9 cellular contexts compared by ENCODE assay signal in the genomic region with DNA sequence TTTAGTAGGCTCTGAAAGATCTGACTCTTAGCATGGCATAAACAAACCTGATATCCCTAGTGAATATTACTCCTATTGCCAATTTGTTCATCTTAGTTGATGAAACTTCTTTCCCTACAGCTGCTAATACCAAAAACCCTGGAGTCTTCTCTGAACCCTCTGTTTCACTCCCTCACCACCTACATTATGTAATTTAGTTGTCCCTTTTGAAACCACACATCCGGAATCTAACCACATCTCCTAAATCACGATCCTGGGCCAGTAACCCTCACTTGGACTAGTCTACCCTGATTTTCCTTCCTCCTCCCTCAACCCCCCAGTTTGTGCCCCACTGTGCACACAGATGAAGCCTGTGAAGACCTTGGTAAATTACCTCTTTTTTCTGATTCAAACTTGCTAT. TPM values are rescaled to one million over a fixed set of nuclear protein-coding genes. Genes with fewer than 3 reads are reported as not detected.
DNase-seq lines count a peak whose midpoint lies in the region; ATAC-seq lines count a peak whose summit lies in the region.
"Had no signal": no experiment of that assay in that cellular context is flagged by ENCODE, and none has a peak within 500 bp of the region (broad histone marks: within the 10 kb centered on the region; RNA-seq: fewer than 3 reads in every experiment).

No MANE protein-coding gene starts in this region.

- no CpG with 5 or more reads among the region's 2 CpGs for WGBS in iPS DF 6.9 (ENCODE audit: insufficient coverage, insufficient read length)

- intact Hi-C loops in activated CD4-positive, alpha-beta memory T cell treated with anti-CD3 and anti-CD28 coated beads for 36 hours (cut with micrococcal nuclease) = no loop called here

- peak overlapping the region; percentile 91 for H3K4me3 Mint-ChIP-seq in activated T-cell treated with anti-CD3 and anti-CD28 coated beads, Interleukin-2, amount 50 U/mL, for 24 hours
- peak overlapping the region; percentile 94 for H3K4me3 Mint-ChIP-seq in activated CD4-positive, alpha-beta memory T cell treated with anti-CD3 and anti-CD28 coated beads for 36 hours
- peak overlapping the region; percentile 95 to 98 for H3K4me3 Mint-ChIP-seq in stimulated activated naive B cell treated with anti-CD40 and anti-IgM and Interleukin-4, amounts not matched to agents 10 μg/mL and 1 μg/mL and 100 μg/mL, for 72 hours

- H3K9me3 ChIP-seq in iPS DF 6.9 (ENCODE audit: control insufficient read depth, insufficient read depth, low read length) = 0 out of 2 replicates have a peak, but pooled peaks cover 1% of the 10 kb centered on the region

- peak overlapping the region; percentile 94; the same call in 1 of the 2 replicates for H3K4me3 ChIP-seq in iPS DF 6.9 (ENCODE audit: low read length)

- H3K27ac ChIP-seq in iPS DF 6.9 (ENCODE audit: low read length) = no peak overlapping the region

- peaks cover 64% of the 10 kb centered on the region for H3K36me3 Mint-ChIP-seq in activated T-cell treated with anti-CD3 and anti-CD28 coated beads, Interleukin-2, amount 50 U/mL, for 24 hours (ENCODE audit: low read depth)
- peaks cover 57% of the 10 kb centered on the region for H3K36me3 Mint-ChIP-seq in activated CD4-positive, alpha-beta memory T cell treated with anti-CD3 and anti-CD28 coated beads for 36 hours
- peaks cover 44 to 52% of the 10 kb centered on the region in 2 donors for H3K36me3 Mint-ChIP-seq in stimulated activated naive B cell treated with anti-CD40 and anti-IgM and Interleukin-4, amounts not matched to agents 10 μg/mL and 1 μg/mL and 100 μg/mL, for 72 hours

- peaks cover 17% of the 10 kb centered on the region for H3K4me1 Mint-ChIP-seq in activated T-cell treated with anti-CD3 and anti-CD28 coated beads, Interleukin-2, amount 50 U/mL, for 24 hours (ENCODE audit: low read depth)
- peaks cover 16% of the 10 kb centered on the region for H3K4me1 Mint-ChIP-seq in activated CD4-positive, alpha-beta memory T cell treated with anti-CD3 and anti-CD28 coated beads for 36 hours (ENCODE audit: low read depth)
- peaks cover 27 to 41% of the 10 kb centered on the region in 2 donors for H3K4me1 Mint-ChIP-seq in stimulated activated naive B cell treated with anti-CD40 and anti-IgM and Interleukin-4, amounts not matched to agents 10 μg/mL and 1 μg/mL and 100 μg/mL, for 72 hours

- H3K27me3 Mint-ChIP-seq in activated T-cell treated with anti-CD3 and anti-CD28 coated beads, Interleukin-2, amount 50 U/mL, for 24 hours = no peaks in the 10 kb centered on the region
- no peaks in the 10 kb centered on the region for H3K27me3 Mint-ChIP-seq in activated CD4-positive, alpha-beta memory T cell treated with anti-CD3 and anti-CD28 coated beads for 36 hours
- no peaks in the 10 kb centered on the region for H3K27me3 Mint-ChIP-seq in stimulated activated naive B cell treated with anti-CD40 and anti-IgM and Interleukin-4, amounts not matched to agents 10 μg/mL and 1 μg/mL and 100 μg/mL, for 72 hours

- CTCF ChIA-PET in activated CD4-positive, alpha-beta memory T cell treated with anti-CD3 and anti-CD28 coated beads for 36 hours (lab: Charles Lee) = no interaction called here

- H3K27ac Mint-ChIP-seq in activated T-cell treated with anti-CD3 and anti-CD28 coated beads, Interleukin-2, amount 50 U/mL, for 24 hours = no peak overlapping the region
- no peak overlapping the region for H3K27ac Mint-ChIP-seq in activated CD4-positive, alpha-beta memory T cell treated with anti-CD3 and anti-CD28 coated beads for 36 hours
- peak overlapping the region; percentile 94 for H3K27ac Mint-ChIP-seq in stimulated activated naive B cell treated with anti-CD40 and anti-IgM and Interleukin-4, amounts not matched to agents 10 μg/mL and 1 μg/mL and 100 μg/mL, for 72 hours

- H3K4me1 ChIP-seq in iPS DF 6.9 (ENCODE audit: control insufficient read depth, insufficient read depth, low read length) = no peaks in the 10 kb centered on the region

- DNase-seq in activated T-cell treated with anti-CD3 and anti-CD28 coated beads, Interleukin-2, amount 50 U/mL, for 24 hours = no peak
- DNase-seq in activated T-cell treated with anti-CD3 and anti-CD28 coated beads for 4 hours = no peak
- DNase-seq in activated CD4-positive, alpha-beta memory T cell treated with anti-CD3 and anti-CD28 coated beads for 36 hours = no peak
- DNase-seq in iPS DF 6.9 (ENCODE audit: low read depth, low spot score) = no peak
- DNase-seq in stimulated activated naive B cell treated with anti-CD40 and anti-IgM and Interleukin-4, amounts not matched to agents 10 μg/mL and 1 μg/mL and 100 μg/mL, for 72 hours = no peak
- DNase-seq in NCI-H2196 treated with DMSO at 0.1 percent for 48 hours (lab: John Stamatoyannopoulos, UW; ENCODE audit: unreplicated experiment) = no peak
- no peak for DNase-seq in C1 segment of cervical spinal cord (lab: John Stamatoyannopoulos, UW)
- DNase-seq: Kasumi-1 had no signal

- POLR2A ChIA-PET in activated CD4-positive, alpha-beta memory T cell treated with anti-CD3 and anti-CD28 coated beads for 36 hours (lab: Charles Lee) = interaction anchor here (0.6 kb wide), 1 partner anchor 185 kb away, joined by 3 read pairs; no protein-coding TSS in a partner anchor

- peaks cover 10% of the 10 kb centered on the region for H3K36me3 ChIP-seq in iPS DF 6.9 (ENCODE audit: control insufficient read depth, insufficient read depth, low read length)

- H3K27me3 ChIP-seq in iPS DF 6.9 (ENCODE audit: control insufficient read depth, insufficient read depth, low read length) = no peaks in the 10 kb centered on the region

- no peak for ATAC-seq in stimulated activated naive B cell treated with anti-CD40 and anti-IgM and Interleukin-4, amounts not matched to agents 10 μg/mL and 1 μg/mL and 100 μg/mL, for 72 hours (replicated peaks)
- no peak for ATAC-seq in GM19397 (IDR thresholded peaks at IDR 0.05; ENCODE audit: unreplicated experiment)

- H3K9me3 Mint-ChIP-seq in activated T-cell treated with anti-CD3 and anti-CD28 coated beads, Interleukin-2, amount 50 U/mL, for 24 hours = peaks cover 52% of the 10 kb centered on the region
- peaks cover 61% of the 10 kb centered on the region for H3K9me3 Mint-ChIP-seq in activated CD4-positive, alpha-beta memory T cell treated with anti-CD3 and anti-CD28 coated beads for 36 hours
- peaks cover 32 to 43% of the 10 kb centered on the region in 2 donors for H3K9me3 Mint-ChIP-seq in stimulated activated naive B cell treated with anti-CD40 and anti-IgM and Interleukin-4, amounts not matched to agents 10 μg/mL and 1 μg/mL and 100 μg/mL, for 72 hours

RNA-seq across cellular contexts. Expression of a gene that starts 1.2 kb away (rescaled TPM):
- 1 to 10 TPM; 3.9 TPM for total RNA-seq in activated CD4-positive, alpha-beta memory T cell treated with anti-CD3 and anti-CD28 coated beads for 36 hours

RNA-seq across cellular contexts. Expression of a gene that starts 11.1 kb away (rescaled TPM):
- total RNA-seq in activated CD4-positive, alpha-beta memory T cell treated with anti-CD3 and anti-CD28 coated beads for 36 hours = 1 to 10 TPM; 2.3 TPM

RNA-seq across cellular contexts. Expression of a gene that starts 28.0 kb away (rescaled TPM):
- not detected for total RNA-seq in activated CD4-positive, alpha-beta memory T cell treated with anti-CD3 and anti-CD28 coated beads for 36 hours

RNA-seq across cellular contexts. Expression of a gene that starts 29.9 kb away (rescaled TPM):
- 10 to 100 TPM; 10.6 to 11.1 TPM for total RNA-seq in activated CD4-positive, alpha-beta memory T cell treated with anti-CD3 and anti-CD28 coated beads for 36 hours

RNA-seq across cellular contexts. Expression of a gene that starts 56.3 kb away (rescaled TPM):
- total RNA-seq in activated CD4-positive, alpha-beta memory T cell treated with anti-CD3 and anti-CD28 coated beads for 36 hours = 1 to 10 TPM; 5.1 to 5.8 TPM
